In genomic region chr1:230158422-230159291, GRCh38 we compare ENCODE assay signal across 11 cellular contexts.
A peak's percentile ranks its signal among the peaks of the same experiment; 100 is the strongest.
DNase-seq lines count a peak whose midpoint lies in the region; ATAC-seq, FAIRE-seq and TF ChIP-seq lines count a peak whose summit lies in the region.
"Had no signal": no experiment of that assay in that cellular context is flagged by ENCODE, and none has a peak within 500 bp of the region (broad histone marks: within the 10 kb centered on the region; RNA-seq: fewer than 3 reads in every experiment).

No MANE protein-coding gene starts in this region.

- H3K4me3 ChIP-seq in astrocyte (ENCODE audit: insufficient read depth, low read depth, low read length), result no peak overlapping the region
- no peak overlapping the region for H3K4me3 ChIP-seq in osteoblast (ENCODE audit: insufficient read depth, low read length)

- H3K4me3 Mint-ChIP-seq in astrocyte (ENCODE audit: unreplicated experiment) (no peak overlapping the region), neural crest cell (no peak overlapping the region)
- H3K4me3 Mint-ChIP-seq: CD4-positive, alpha-beta T cell had no signal

- H3K79me2 ChIP-seq in astrocyte (ENCODE audit: insufficient read depth, low read length) (peaks cover 99% of the 10 kb centered on the region), osteoblast (ENCODE audit: insufficient read depth, low read length) (peaks cover 92% of the 10 kb centered on the region)

- no peak overlapping the region for H3K27ac ChIP-seq in astrocyte (ENCODE audit: low read depth, low read length)
- H3K27ac ChIP-seq in osteoblast (ENCODE audit: low read depth, low read length), result no peak overlapping the region

- H3K4me1 Mint-ChIP-seq in astrocyte (ENCODE audit: low read depth, unreplicated experiment) (peaks cover 80% of the 10 kb centered on the region), neural crest cell (peaks cover 66% of the 10 kb centered on the region)

- H3K27ac Mint-ChIP-seq in astrocyte (ENCODE audit: unreplicated experiment) (no peak overlapping the region), neural crest cell (ENCODE audit: unreplicated experiment) (peak overlapping the region; percentile 69)
- H3K27ac Mint-ChIP-seq: CD4-positive, alpha-beta T cell had no signal

- peak; percentile 58 for DNase-seq in COR-L47 (lab: John Stamatoyannopoulos, UW)
- peak; percentile 86 for DNase-seq in NCI-H146 treated with DMSO at 0.1 percent for 48 hours (lab: John Stamatoyannopoulos, UW; ENCODE audit: unreplicated experiment)
- DNase-seq in astrocyte (ENCODE audit: low read depth), result peak; percentile 39
- DNase-seq in neural crest cell (ENCODE audit: low read depth, low spot score), result no peak
- DNase-seq in activated CD4-positive, alpha-beta T cell treated with anti-CD3 and anti-CD28 coated beads for 1 hour, result no peak
- no peak for DNase-seq in stimulated activated CD4-positive, alpha-beta T cell treated with anti-CD3 and anti-CD28 coated beads, Interleukin-2, amount 100 ng/mL, for 48 hours
- no peak for DNase-seq in osteoblast (ENCODE audit: insufficient read length, low spot score, missing footprints)
- DNase-seq: aorta; CD4-positive, alpha-beta T cell had no signal

- TF ChIP-seq CTCF in astrocyte (IDR thresholded peaks at IDR 0.05; ENCODE audit: insufficient read depth, low read depth, low read length), result no peak
- no peak for TF ChIP-seq CTCF in neural crest cell (conservative IDR thresholded peaks at IDR 0.05)
- no peak for TF ChIP-seq CTCF in osteoblast (IDR thresholded peaks at IDR 0.05; ENCODE audit: extremely low read depth, low read depth, low read length)

- peaks cover 26% of the 10 kb centered on the region for H3K4me1 ChIP-seq in astrocyte (ENCODE audit: insufficient read depth, low read length)
- H3K4me1 ChIP-seq in osteoblast (ENCODE audit: insufficient read depth, low read length), result peaks cover 20% of the 10 kb centered on the region

- no peak for ATAC-seq in HG02885 (IDR thresholded peaks at IDR 0.05; ENCODE audit: poor library complexity, unreplicated experiment)
- ATAC-seq: HCT116 had no signal

- no peaks in the 10 kb centered on the region for H3K27me3 Mint-ChIP-seq in astrocyte (ENCODE audit: low read depth, unreplicated experiment)
- H3K27me3 Mint-ChIP-seq in neural crest cell (ENCODE audit: low read depth), result no peaks in the 10 kb centered on the region
- H3K27me3 Mint-ChIP-seq: CD4-positive, alpha-beta T cell had no signal

- H3K4me2 ChIP-seq in astrocyte (ENCODE audit: low read length), result no peak overlapping the region
- no peak overlapping the region for H3K4me2 ChIP-seq in osteoblast (ENCODE audit: insufficient read depth, low read length)

- H2AFZ ChIP-seq in astrocyte (ENCODE audit: low read depth, low read length) (no peak overlapping the region), osteoblast (ENCODE audit: low read length) (no peak overlapping the region)

- H3K36me3 ChIP-seq in astrocyte (ENCODE audit: insufficient read depth, low read length), result no peaks in the 10 kb centered on the region
- H3K36me3 ChIP-seq in osteoblast (ENCODE audit: insufficient read depth, low read length), result no peaks in the 10 kb centered on the region

- H3K27me3 ChIP-seq in astrocyte (ENCODE audit: insufficient read depth, low read length), result no peaks in the 10 kb centered on the region
- H3K27me3 ChIP-seq in osteoblast (ENCODE audit: insufficient read depth, low read length), result no peaks in the 10 kb centered on the region

- no peak for FAIRE-seq in astrocyte (lab: Jason Lieb, UNC)

- peaks cover 86% of the 10 kb centered on the region for H4K20me1 ChIP-seq in astrocyte (ENCODE audit: insufficient read depth, low read length)
- peaks cover 67% of the 10 kb centered on the region for H4K20me1 ChIP-seq in osteoblast (ENCODE audit: insufficient read depth, low read length)

- H3K9me3 ChIP-seq in astrocyte (ENCODE audit: insufficient read depth, low read depth, low read length) (no peaks in the 10 kb centered on the region), osteoblast (ENCODE audit: low read depth, low read length) (no peaks in the 10 kb centered on the region)

- H3K9me3 Mint-ChIP-seq in astrocyte (ENCODE audit: unreplicated experiment) (no peaks in the 10 kb centered on the region), neural crest cell (peaks cover 3% of the 10 kb centered on the region)
- H3K9me3 Mint-ChIP-seq: CD4-positive, alpha-beta T cell had no signal

- no peak overlapping the region for H3K9ac ChIP-seq in astrocyte (ENCODE audit: low read length)

- H3K36me3 Mint-ChIP-seq in astrocyte (ENCODE audit: low read depth, unreplicated experiment) (peaks cover 14% of the 10 kb centered on the region), neural crest cell (ENCODE audit: low read depth) (peaks cover 3% of the 10 kb centered on the region)

Comparison
In these comparisons a context has a peak if more than half of its experiments do, and no peak if none do; other contexts are left out.
1. DNase-seq: peak in COR-L47 (single experiment), NCI-H146 treated with DMSO at 0.1 percent for 48 hours (single experiment) and astrocyte (single experiment); none in neural crest cell (single experiment), activated CD4-positive, alpha-beta T cell treated with anti-CD3 and anti-CD28 coated beads for 1 hour (single experiment), stimulated activated CD4-positive, alpha-beta T cell treated with anti-CD3 and anti-CD28 coated beads, Interleukin-2, amount 100 ng/mL, for 48 hours (0 of 2) and osteoblast (single experiment).